7 cellular contexts compared by ENCODE assay signal in genomic region chr10:610642-611305, GRCh38.
A peak's percentile ranks its signal among the peaks of the same experiment; 100 is the strongest.
DNase-seq lines count a peak whose midpoint lies in the region; TF ChIP-seq lines count a peak whose summit lies in the region.
"Not testable (repeated sequence)": the region's sequence is repeated elsewhere in the genome, so short reads cannot be mapped to it uniquely, and the experiment has no call there.

No MANE protein-coding gene starts in this region.

- H3K79me2 ChIP-seq in smooth muscle cell (ENCODE audit: low read depth), result peaks cover 52% of the 10 kb centered on the region

- not testable (repeated sequence) for H2AFZ ChIP-seq in mesenchymal stem cell (ENCODE audit: low read depth, low read length); smooth muscle cell (ENCODE audit: low read depth)

- H3K9ac ChIP-seq in mesenchymal stem cell (ENCODE audit: low read length) (peak overlapping the region; percentile 26), smooth muscle cell (ENCODE audit: low read depth) (peak overlapping the region; percentile 63)

- DNase-seq in HT1080 (ENCODE audit: low read depth) (peak; percentile 85), epithelial cell of proximal tubule (ENCODE audit: low read depth) (peak; percentile 36), mesenchymal stem cell (peak; percentile 73)
- DNase-seq in activated CD4-positive, alpha-beta T cell treated with anti-CD3 and anti-CD28 coated beads, Interleukin-2, amount 50 U/mL, for 4 hours, result peak; percentile 23 to 31
- peak; percentile 57 for DNase-seq in activated naive CD4-positive, alpha-beta T cell treated with Interleukin-2 at 50 U/mL for 16 hours
- DNase-seq in smooth muscle cell (lab: John Stamatoyannopoulos, UW; ENCODE audit: unreplicated experiment), result not testable (repeated sequence)
- DNase-seq in stimulated activated CD8-positive, alpha-beta memory T cell treated with anti-CD3 and anti-CD28 coated beads, Interleukin-7, amount 100 ng/mL, for 24 hours (ENCODE audit: low read depth), result peak; percentile 22

- H3K18ac ChIP-seq in mesenchymal stem cell (ENCODE audit: low read depth in 1 of 2, low read length in 2 of 2), result peak overlapping the region; percentile 25 to 38

- H4K8ac ChIP-seq in mesenchymal stem cell (ENCODE audit: low read length), result not testable (repeated sequence)

- H4K20me1 ChIP-seq in smooth muscle cell (ENCODE audit: low read depth), result peaks cover 24% of the 10 kb centered on the region

- not testable (repeated sequence) for TF ChIP-seq CTCF in epithelial cell of proximal tubule (conservative IDR thresholded peaks at IDR 0.05; ENCODE audit: low read depth, low read length); smooth muscle cell (IDR thresholded peaks at IDR 0.05; ENCODE audit: borderline replicate concordance, insufficient read depth, poor library complexity, severe bottlenecking)

- H3K4me2 ChIP-seq in mesenchymal stem cell (ENCODE audit: low read length, poor library complexity, severe bottlenecking), result not testable (repeated sequence)
- peak overlapping the region; percentile 33 for H3K4me2 ChIP-seq in smooth muscle cell

- H2AK5ac ChIP-seq in mesenchymal stem cell (ENCODE audit: low read length, severe bottlenecking), result not testable (repeated sequence)

- not testable (repeated sequence) for H3K4ac ChIP-seq in mesenchymal stem cell (ENCODE audit: low read depth in 1 of 2, low read length in 2 of 2)

- peaks cover 0 to 19% of the 10 kb centered on the region in 2 experiments for H3K36me3 ChIP-seq in mesenchymal stem cell (ENCODE audit: control insufficient read depth in 1 of 2, insufficient read depth in 2 of 2, low read depth in 1 of 2, low read length in 2 of 2)
- H3K36me3 ChIP-seq in smooth muscle cell (ENCODE audit: low read depth), result not testable (repeated sequence)

- peak overlapping the region; percentile 45 for H3K27ac ChIP-seq in mesenchymal stem cell (ENCODE audit: low read length, poor library complexity, severe bottlenecking)
- peak overlapping the region; percentile 93 for H3K27ac ChIP-seq in smooth muscle cell (ENCODE audit: low read depth)

- peaks cover 42% of the 10 kb centered on the region for H3K79me1 ChIP-seq in mesenchymal stem cell (replicated peaks; ENCODE audit: low read length, poor library complexity, severe bottlenecking)

- H3K23ac ChIP-seq in mesenchymal stem cell (ENCODE audit: low read length in 2 of 2), result not testable (repeated sequence)

- not testable (repeated sequence) for H3K9me3 ChIP-seq in mesenchymal stem cell (ENCODE audit: control insufficient read depth, low read length); smooth muscle cell (replicated peaks; ENCODE audit: low read depth)

- not testable (repeated sequence) for H3K14ac ChIP-seq in mesenchymal stem cell (ENCODE audit: low read length in 2 of 2)

- H3K27me3 ChIP-seq in mesenchymal stem cell (ENCODE audit: control insufficient read depth in 1 of 2, insufficient read depth in 1 of 2, low read length in 2 of 2); smooth muscle cell (ENCODE audit: low read depth): not testable (repeated sequence)

- not testable (repeated sequence) for H2BK5ac ChIP-seq in mesenchymal stem cell (ENCODE audit: low read depth, low read length, poor library complexity, severe bottlenecking)

- WGBS in mesenchymal stem cell, result 48% methylated on average over 7 of the region's 7 CpGs
- 61% methylated on average over 7 of the region's 7 CpGs for WGBS in smooth muscle cell (ENCODE audit: low lambda C conversion rate)

- H3K4me1 ChIP-seq in mesenchymal stem cell (ENCODE audit: control insufficient read depth, insufficient read depth, low read depth, low read length) (peaks cover 27% of the 10 kb centered on the region), smooth muscle cell (ENCODE audit: low read depth) (peaks cover 32% of the 10 kb centered on the region)

- not testable (repeated sequence) for H3K4me3 ChIP-seq in epithelial cell of proximal tubule (ENCODE audit: low read depth, low read length); mesenchymal stem cell (ENCODE audit: insufficient read depth in 1 of 2, low read depth in 1 of 2, low read length in 2 of 2); smooth muscle cell

- not testable (repeated sequence) for H4K91ac ChIP-seq in mesenchymal stem cell (ENCODE audit: low read length)

- H3F3A ChIP-seq in smooth muscle cell (ENCODE audit: low read depth), result peaks cover 26% of the 10 kb centered on the region

- not testable (repeated sequence) for H2BK120ac ChIP-seq in mesenchymal stem cell (ENCODE audit: low read depth, low read length)

- not testable (repeated sequence) for H2BK15ac ChIP-seq in mesenchymal stem cell (ENCODE audit: low read depth, poor library complexity, severe bottlenecking)

- not testable (repeated sequence) for H2BK12ac ChIP-seq in mesenchymal stem cell (ENCODE audit: low read length in 2 of 2)
